Comparison of ENCODE assay signal across 16 cellular contexts in the genomic region with DNA sequence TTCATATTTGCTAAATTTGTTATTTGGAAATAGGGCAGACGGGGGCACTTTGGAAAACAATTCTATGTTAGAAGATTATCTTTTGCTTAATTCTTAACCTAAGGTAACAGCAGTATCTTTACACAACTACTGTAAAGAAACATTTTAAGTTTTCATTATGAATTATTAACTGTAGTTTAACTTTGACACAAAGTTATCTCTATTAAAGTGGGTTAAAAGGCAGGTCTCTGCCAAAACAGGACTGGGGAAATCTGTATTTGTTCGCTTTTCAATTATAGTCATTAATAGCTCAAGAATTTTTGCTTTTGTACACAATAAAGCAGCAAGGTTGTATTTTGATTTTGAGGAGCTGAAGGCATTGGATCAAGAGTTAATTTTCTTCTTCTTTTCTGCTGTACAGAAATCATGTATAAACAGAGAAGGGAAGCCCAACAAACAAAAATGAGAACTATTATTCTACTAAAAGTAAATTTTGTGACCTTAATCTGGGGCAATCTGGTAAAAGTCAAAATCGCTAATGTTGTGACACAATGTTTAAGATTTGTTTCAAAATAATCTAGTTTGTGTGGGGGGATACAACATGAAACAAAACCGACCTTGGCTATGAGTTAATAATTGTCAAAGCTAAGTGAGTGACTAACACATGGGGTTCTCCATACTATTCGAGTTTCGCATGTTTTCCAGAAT. TPM values are rescaled to one million over a fixed set of nuclear protein-coding genes. Genes with fewer than 3 reads are reported as not detected.
DNase-seq lines count a peak whose midpoint lies in the region; ATAC-seq and TF ChIP-seq lines count a peak whose summit lies in the region.
"Had no signal": no experiment of that assay in that cellular context is flagged by ENCODE, and none has a peak within 500 bp of the region (broad histone marks: within the 10 kb centered on the region; RNA-seq: fewer than 3 reads in every experiment).

No MANE protein-coding gene starts in this region.

- peaks cover 71% of the 10 kb centered on the region for H4K20me1 ChIP-seq in SK-N-SH (ENCODE audit: insufficient read depth)
- peaks cover 28% of the 10 kb centered on the region for H4K20me1 ChIP-seq in KMS-11 (ENCODE audit: insufficient read depth)

- H2AFZ ChIP-seq in SK-N-SH (ENCODE audit: low read depth) (no peak overlapping the region), KMS-11 (ENCODE audit: low read depth) (no peak overlapping the region)

- no peak for ATAC-seq in SK-N-SH treated with all-trans-retinoic acid at 6 μM for 48 hours
- no peak for ATAC-seq in body of pancreas
- ATAC-seq: gastroesophageal sphincter, left lobe of liver had no signal

- H3K9me3 ChIP-seq in SK-N-SH = no peaks in the 10 kb centered on the region
- H3K9me3 ChIP-seq in body of pancreas = no peaks in the 10 kb centered on the region
- H3K9me3 ChIP-seq: gastroesophageal sphincter, prostate gland had no signal

- no peak for TF ChIP-seq EP300 in SK-N-SH (IDR thresholded peaks at IDR 0.05; ENCODE audit: borderline replicate concordance in 1 of 2, low read depth in 1 of 2, low read length in 1 of 2)

- DNase-seq in SK-N-SH (no peak), body of pancreas (no peak), neural crest cell (ENCODE audit: low read depth, low spot score) (no peak), NCI-H226 (no peak), NCI-H748 treated with DMSO at 0.1 percent for 48 hours (lab: John Stamatoyannopoulos, UW) (no peak), cerebellar cortex (ENCODE audit: low spot score) (no peak)
- DNase-seq: DMS153; HCEC 1CT; KBM-7; NCI-H2081 treated with DMSO at 0.1 percent for 48 hours; stimulated activated CD4-positive, alpha-beta T cell treated with anti-CD3 and anti-CD28 coated beads, Interleukin-4, amount 100 ng/mL, for 4 hours had no signal

- 0 out of 2 replicates have a peak overlapping the region, but pooled peaks have one; percentile 96 for H3K4me2 ChIP-seq in SK-N-SH
- H3K4me2 ChIP-seq in KMS-11 = peak overlapping the region; percentile 77; the same call in 1 of the 2 replicates

- no peak overlapping the region for H3K27ac Mint-ChIP-seq in neural crest cell (ENCODE audit: unreplicated experiment)

- no peaks in the 10 kb centered on the region for H3K9me3 Mint-ChIP-seq in neural crest cell

- no peak for TF ChIP-seq RAD21 in SK-N-SH (IDR thresholded peaks at IDR 0.05; ENCODE audit: low read length)

- peaks cover 60% of the 10 kb centered on the region for H3K4me1 Mint-ChIP-seq in neural crest cell

- H3K79me2 ChIP-seq in SK-N-SH (ENCODE audit: insufficient read depth) (peaks cover 79% of the 10 kb centered on the region), KMS-11 (ENCODE audit: insufficient read depth, low read depth) (peaks cover 73% of the 10 kb centered on the region)

- no peak for TF ChIP-seq CTCF in SK-N-SH (IDR thresholded peaks at IDR 0.05)
- TF ChIP-seq CTCF in KMS-11 (conservative IDR thresholded peaks at IDR 0.05; ENCODE audit: low read depth, low read length) = no peak
- TF ChIP-seq CTCF in body of pancreas (IDR thresholded peaks at IDR 0.05) = no peak
- no peak for TF ChIP-seq CTCF in neural crest cell (conservative IDR thresholded peaks at IDR 0.05)

- H3K9me2 ChIP-seq in SK-N-SH = no peaks in the 10 kb centered on the region

- H3K4me1 ChIP-seq in SK-N-SH (ENCODE audit: control insufficient read depth in 1 of 2, insufficient read depth in 2 of 2, low read depth in 1 of 2, low read length in 1 of 2) (peaks cover 2 to 7% of the 10 kb centered on the region in 2 experiments; a peak in 3 of 4 replicates), KMS-11 (ENCODE audit: low read depth, poor library complexity, severe bottlenecking) (peaks cover 39% of the 10 kb centered on the region), body of pancreas (peaks cover 62% of the 10 kb centered on the region)

- no peak for TF ChIP-seq POLR2A in body of pancreas (IDR thresholded peaks at IDR 0.05)

- H3K9ac ChIP-seq in SK-N-SH = peak overlapping the region; percentile 9; the same call in 1 of the 2 replicates
- H3K9ac ChIP-seq in KMS-11 = no peak overlapping the region

- peaks cover 3 to 14% of the 10 kb centered on the region in 2 experiments for H3K36me3 ChIP-seq in SK-N-SH (replicated peaks in 1 of 2; ENCODE audit: control insufficient read depth in 1 of 2, insufficient read depth in 2 of 2, low read length in 1 of 2)
- H3K36me3 ChIP-seq in KMS-11 (ENCODE audit: insufficient read depth) = no peaks in the 10 kb centered on the region
- no peaks in the 10 kb centered on the region for H3K36me3 ChIP-seq in body of pancreas (replicated peaks in 1 of 2; ENCODE audit: insufficient read depth in 1 of 2, low read depth in 2 of 2)
- H3K36me3 ChIP-seq: gastroesophageal sphincter, prostate gland had no signal

- WGBS in SK-N-SH (ENCODE audit: low lambda C conversion rate) = 79% methylated on average over 6 of the region's 6 CpGs
- 14 to 19% methylated on average over 6 of the region's 6 CpGs for WGBS in body of pancreas, 2 donors

- H3K4me3 ChIP-seq in SK-N-SH (ENCODE audit: low read depth in 2 of 2, low read length in 1 of 2) (no peak overlapping the region), KMS-11 (IDR thresholded peaks at IDR 0.05; ENCODE audit: insufficient read depth, low read depth, low read length) (no peak overlapping the region), body of pancreas (no peak overlapping the region)
- H3K4me3 ChIP-seq: gastroesophageal sphincter, prostate gland had no signal

- peaks cover 2% of the 10 kb centered on the region for H3K27me3 Mint-ChIP-seq in neural crest cell (ENCODE audit: low read depth)

- H3K27me3 ChIP-seq in SK-N-SH (ENCODE audit: insufficient read depth) (no peaks in the 10 kb centered on the region), KMS-11 (ENCODE audit: insufficient read depth, low read depth) (no peaks in the 10 kb centered on the region), body of pancreas (no peaks in the 10 kb centered on the region)
- H3K27me3 ChIP-seq: gastroesophageal sphincter had no signal

- H3K27ac ChIP-seq in SK-N-SH (ENCODE audit: low read depth in 2 of 2, low read length in 1 of 2) = no peak overlapping the region
- no peak overlapping the region for H3K27ac ChIP-seq in KMS-11
- peak overlapping the region; percentile 88 to 98 (median 92) for H3K27ac ChIP-seq in body of pancreas

- POLR2A ChIA-PET in SK-N-SH (lab: Yijun Ruan, JAX) = no interaction called here

- intact Hi-C loops in body of pancreas (cut with DNase I) = no loop called here

- H3K36me3 Mint-ChIP-seq in neural crest cell (ENCODE audit: low read depth) = no peaks in the 10 kb centered on the region

- peaks cover 5% of the 10 kb centered on the region for H3F3A ChIP-seq in SK-N-SH (replicated peaks; ENCODE audit: insufficient read depth)

- peak overlapping the region; percentile 83 for H3K4me3 Mint-ChIP-seq in neural crest cell

- CTCF ChIA-PET in SK-N-SH (lab: Yijun Ruan, JAX) = interaction anchor here (1.6 kb wide), 1 partner anchor 32 kb away, joined by 5 read pairs; no protein-coding TSS in a partner anchor

TF ChIP-seq in SK-N-SH, 30 proteins besides CTCF, POLR2A, EP300 and RAD21 (continues in another document):
- TF ChIP-seq ELF1 (IDR thresholded peaks at IDR 0.05) (no peak), RFX5 (IDR thresholded peaks at IDR 0.05; ENCODE audit: low read length) (no peak), FOSL2 (IDR thresholded peaks at IDR 0.05; ENCODE audit: borderline replicate concordance, low read depth) (no peak), CHD2 (IDR thresholded peaks at IDR 0.05; ENCODE audit: low read length, partially characterized antibody) (no peak), MEF2A (IDR thresholded peaks at IDR 0.05; ENCODE audit: borderline replicate concordance, low read depth) (no peak), FOXM1 (IDR thresholded peaks at IDR 0.05; ENCODE audit: low read depth) (no peak), RXRA (IDR thresholded peaks at IDR 0.05; ENCODE audit: borderline replicate concordance, low read depth) (no peak), JUND (IDR thresholded peaks at IDR 0.05) (no peak)
- TF ChIP-seq, protein P1, sequence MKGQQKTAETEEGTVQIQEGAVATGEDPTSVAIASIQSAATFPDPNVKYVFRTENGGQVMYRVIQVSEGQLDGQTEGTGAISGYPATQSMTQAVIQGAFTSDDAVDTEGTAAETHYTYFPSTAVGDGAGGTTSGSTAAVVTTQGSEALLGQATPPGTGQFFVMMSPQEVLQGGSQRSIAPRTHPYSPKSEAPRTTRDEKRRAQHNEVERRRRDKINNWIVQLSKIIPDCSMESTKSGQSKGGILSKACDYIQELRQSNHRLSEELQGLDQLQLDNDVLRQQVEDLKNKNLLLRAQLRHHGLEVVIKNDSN (IDR thresholded peaks at IDR 0.05; ENCODE audit: borderline replicate concordance, low read depth) = no peak

TF ChIP-seq in SK-N-SH treated with all-trans-retinoic acid at 6 μM for 48 hours, 23 proteins besides CTCF, POLR2A, EP300 and RAD21 (continues in another document):
- no peak for TF ChIP-seq ZFP3 (CRISPR knock-in tag; IDR thresholded peaks at IDR 0.05)
- TF ChIP-seq, protein P2, sequence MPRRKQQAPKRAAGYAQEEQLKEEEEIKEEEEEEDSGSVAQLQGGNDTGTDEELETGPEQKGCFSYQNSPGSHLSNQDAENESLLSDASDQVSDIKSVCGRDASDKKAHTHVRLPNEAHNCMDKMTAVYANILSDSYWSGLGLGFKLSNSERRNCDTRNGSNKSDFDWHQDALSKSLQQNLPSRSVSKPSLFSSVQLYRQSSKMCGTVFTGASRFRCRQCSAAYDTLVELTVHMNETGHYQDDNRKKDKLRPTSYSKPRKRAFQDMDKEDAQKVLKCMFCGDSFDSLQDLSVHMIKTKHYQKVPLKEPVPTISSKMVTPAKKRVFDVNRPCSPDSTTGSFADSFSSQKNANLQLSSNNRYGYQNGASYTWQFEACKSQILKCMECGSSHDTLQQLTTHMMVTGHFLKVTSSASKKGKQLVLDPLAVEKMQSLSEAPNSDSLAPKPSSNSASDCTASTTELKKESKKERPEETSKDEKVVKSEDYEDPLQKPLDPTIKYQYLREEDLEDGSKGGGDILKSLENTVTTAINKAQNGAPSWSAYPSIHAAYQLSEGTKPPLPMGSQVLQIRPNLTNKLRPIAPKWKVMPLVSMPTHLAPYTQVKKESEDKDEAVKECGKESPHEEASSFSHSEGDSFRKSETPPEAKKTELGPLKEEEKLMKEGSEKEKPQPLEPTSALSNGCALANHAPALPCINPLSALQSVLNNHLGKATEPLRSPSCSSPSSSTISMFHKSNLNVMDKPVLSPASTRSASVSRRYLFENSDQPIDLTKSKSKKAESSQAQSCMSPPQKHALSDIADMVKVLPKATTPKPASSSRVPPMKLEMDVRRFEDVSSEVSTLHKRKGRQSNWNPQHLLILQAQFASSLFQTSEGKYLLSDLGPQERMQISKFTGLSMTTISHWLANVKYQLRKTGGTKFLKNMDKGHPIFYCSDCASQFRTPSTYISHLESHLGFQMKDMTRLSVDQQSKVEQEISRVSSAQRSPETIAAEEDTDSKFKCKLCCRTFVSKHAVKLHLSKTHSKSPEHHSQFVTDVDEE (CRISPR knock-in tag; IDR thresholded peaks at IDR 0.05) = no peak

RNA-seq across cellular contexts. Expression of a gene that starts 2.9 kb away (rescaled TPM):
- polyA plus RNA-seq in SK-N-SH (2012; rRNA removed) = 45.2 and 48.2 TPM in 2 replicates
- 53.4 and 58.2 TPM in 2 replicates for polyA plus RNA-seq in SK-N-SH (2012; cell fraction: cytosol; rRNA removed)
- 28.8 and 37.1 TPM in 2 replicates for polyA plus RNA-seq in SK-N-SH (2012; cell fraction: nucleus; rRNA removed)
- 10 to 100 TPM; 50.4 to 78.3 TPM for total RNA-seq in body of pancreas
- total RNA-seq in neural crest cell = 102 and 103 TPM in 2 replicates

RNA-seq across cellular contexts. Expression of a gene that starts 34.0 kb away (rescaled TPM):
- 51.9 and 52.4 TPM in 2 replicates for polyA plus RNA-seq in SK-N-SH (2012; rRNA removed)
- polyA plus RNA-seq in SK-N-SH (2012; cell fraction: cytosol; rRNA removed) = 41.9 and 42.7 TPM in 2 replicates
- 69.0 and 76.6 TPM in 2 replicates for polyA plus RNA-seq in SK-N-SH (2012; cell fraction: nucleus; rRNA removed)
- total RNA-seq in body of pancreas (10 to 100 TPM; 18.2 to 42.8 TPM), neural crest cell (33.2 and 34.3 TPM in 2 replicates)

Comparison
In these comparisons a context has a peak if more than half of its experiments do, and no peak if none do; other contexts are left out.
1. H3K27ac ChIP-seq: peak in body of pancreas (4 of 4); none in SK-N-SH (0 of 2) and KMS-11 (single experiment).